ENCODE assay signal across 21 cellular contexts in genomic region chr4:123846627-123847026, GRCh38.
"Had no signal": no experiment of that assay in that cellular context is flagged by ENCODE, and none has a peak within 500 bp of the region (broad histone marks: within the 10 kb centered on the region; RNA-seq: fewer than 3 reads in every experiment).

No MANE protein-coding gene starts in this region.

- H3K9me3 ChIP-seq: MG63, SJSA1 had no signal

- H3K36me3 ChIP-seq: MG63, SJSA1 had no signal

- H3K4me3 ChIP-seq: MG63, SJSA1, SK-N-MC had no signal

- H3K27me3 ChIP-seq: MG63, SJSA1 had no signal

- DNase-seq: Karpas-422, KG1, MG63, NCI-H1092, NCI-H1105 treated with DMSO at 0.1 percent for 48 hours, NCI-H1417 treated with DMSO at 0.1 percent for 48 hours, NCI-H146, NCI-H1694 treated with DMSO at 0.1 percent for 48 hours, NCI-H1930, NCI-H2081, NCI-H2107, NCI-H2227 treated with DMSO at 0.1 percent for 48 hours, NCI-H524 treated with DMSO at 0.1 percent for 48 hours, NCI-H69, NCI-H774, Right ventricle myocardium superior, RPMI8226, SIG-M5 had no signal

- H3K27ac ChIP-seq: HL-60, SJSA1, SK-N-MC had no signal

- H3K4me1 ChIP-seq: SJSA1 had no signal
